ENCODE assay signal across 13 cellular contexts in genomic region chr2:197163755-197164753, GRCh38.
DNase-seq lines count a peak whose midpoint lies in the region; ATAC-seq, FAIRE-seq and TF ChIP-seq lines count a peak whose summit lies in the region.
"Had no signal": no experiment of that assay in that cellular context is flagged by ENCODE, and none has a peak within 500 bp of the region (broad histone marks: within the 10 kb centered on the region; RNA-seq: fewer than 3 reads in every experiment).

No MANE protein-coding gene starts in this region.

- TF ChIP-seq CTCF in liver (IDR thresholded peaks at IDR 0.05; ENCODE audit: low read depth, low read length, missing input control): no peak
- no peak for TF ChIP-seq CTCF in HepG2 (CRISPR knock-in tag; IDR thresholded peaks at IDR 0.05)
- no peak for TF ChIP-seq CTCF in heart right ventricle (IDR thresholded peaks at IDR 0.05)
- no peak for TF ChIP-seq CTCF in neural progenitor cell (IDR thresholded peaks at IDR 0.05)

- H3K27ac ChIP-seq in liver (ENCODE audit: low read depth in 1 of 2, low read length in 2 of 2) (no peak overlapping the region), HepG2 (ENCODE audit: extremely low read length, insufficient read depth, low read length) (no peak overlapping the region), heart right ventricle (peak overlapping the region in 6 of 10 donors; percentile 23 to 53 (median 46)), neural progenitor cell (no peak overlapping the region)
- H3K27ac ChIP-seq: neutrophil had no signal

- no peaks in the 10 kb centered on the region for H3K27me3 ChIP-seq in liver (ENCODE audit: control insufficient read depth in 4 of 4, insufficient read depth in 4 of 4, low read length in 3 of 4)
- H3K27me3 ChIP-seq in HepG2 (ENCODE audit: control insufficient read depth in 1 of 2, insufficient read depth in 2 of 2, low read length in 2 of 2): peaks cover 0 to 4% of the 10 kb centered on the region in 2 experiments; a peak in 2 of 5 replicates
- H3K27me3 ChIP-seq in heart right ventricle: no peaks in the 10 kb centered on the region
- H3K27me3 ChIP-seq in neural progenitor cell: no peaks in the 10 kb centered on the region
- H3K27me3 ChIP-seq: neutrophil had no signal

- no peak overlapping the region for H3K4me3 ChIP-seq in liver (ENCODE audit: low read depth in 1 of 3, low read length in 3 of 3)
- no peak overlapping the region for H3K4me3 ChIP-seq in HepG2 (replicated peaks in 1 of 3; ENCODE audit: insufficient read depth in 1 of 3, low read depth in 2 of 3, low read length in 3 of 3)
- H3K4me3 ChIP-seq in heart right ventricle: peak overlapping the region in 9 of 10 donors; percentile 34 to 55 (median 52)
- H3K4me3 ChIP-seq in neural progenitor cell: peak overlapping the region; percentile 10
- H3K4me3 ChIP-seq: GM12878 had no signal

- H3K36me3 ChIP-seq in liver (ENCODE audit: control insufficient read depth in 4 of 4, insufficient read depth in 3 of 4, low read depth in 1 of 4, low read length in 3 of 4): no peaks in the 10 kb centered on the region
- no peaks in the 10 kb centered on the region for H3K36me3 ChIP-seq in HepG2 (replicated peaks in 1 of 2; ENCODE audit: control insufficient read depth in 1 of 2, insufficient read depth in 2 of 2, low read length in 2 of 2)
- no peaks in the 10 kb centered on the region for H3K36me3 ChIP-seq in heart right ventricle
- no peaks in the 10 kb centered on the region for H3K36me3 ChIP-seq in neural progenitor cell
- H3K36me3 ChIP-seq: neutrophil had no signal

- H3K4me2 ChIP-seq in HepG2 (ENCODE audit: low read depth, low read length): no peak overlapping the region
- H3K4me2 ChIP-seq in neural progenitor cell: peak overlapping the region; percentile 61

- peaks cover 4% of the 10 kb centered on the region for H3K27me3 Mint-ChIP-seq in neural progenitor cell (ENCODE audit: insufficient read depth, low read depth)

- H3K79me2 ChIP-seq in HepG2 (ENCODE audit: insufficient read depth, low read length): no peaks in the 10 kb centered on the region
- H3K79me2 ChIP-seq in neural progenitor cell (ENCODE audit: low read depth): no peaks in the 10 kb centered on the region

- in situ Hi-C loops in HepG2 (cut with HindIII; ENCODE audit: extremely low pct_ligation_motif_present, low pct_unique_long_range_greater_than_20kb): loop anchor here (5.0 to 10.0 kb wide), 2 partner anchors 52 to 149 kb away; no protein-coding TSS in a partner anchor

- H3F3A ChIP-seq in neural progenitor cell (ENCODE audit: low read depth): no peaks in the 10 kb centered on the region

- intact Hi-C loops in HepG2 (cut with micrococcal nuclease; ENCODE audit: unreplicated experiment): no loop called here
- intact Hi-C loops in heart right ventricle (cut with DNase I): loop anchor here in 3 of 10 donors (10.0 kb wide), 2 partner anchors 49 to 149 kb away; no protein-coding TSS in a partner anchor

- CTCF ChIA-PET in HepG2 (lab: Yijun Ruan, JAX; ENCODE audit: low intra/inter-chr PET ratio, low total read pairs): no interaction called here

- H3K4me1 ChIP-seq in liver (ENCODE audit: control insufficient read depth in 4 of 4, insufficient read depth in 4 of 4, low read length in 3 of 4): no peaks in the 10 kb centered on the region
- peaks cover 22% of the 10 kb centered on the region for H3K4me1 ChIP-seq in HepG2 (ENCODE audit: insufficient read depth, low read length)
- peaks cover 0 to 46% (median 11%) of the 10 kb centered on the region in 9 donors for H3K4me1 ChIP-seq in heart right ventricle
- H3K4me1 ChIP-seq in neural progenitor cell: peaks cover 5% of the 10 kb centered on the region

- TF ChIP-seq RAD21 in liver (IDR thresholded peaks at IDR 0.05): no peak
- no peak for TF ChIP-seq RAD21 in HepG2 (CRISPR knock-in tag; IDR thresholded peaks at IDR 0.05)

- 65% methylated on average over 54 of the region's 54 CpGs for WGBS in liver
- 69% methylated on average over 38 of the region's 54 CpGs for WGBS in HepG2 (ENCODE audit: low lambda C conversion rate)
- 41 to 52% methylated on average over 54 of the region's 54 CpGs for WGBS in heart right ventricle, 2 donors

- H3K9me3 ChIP-seq in liver (ENCODE audit: control insufficient read depth in 4 of 4, low read length in 3 of 4) (no peaks in the 10 kb centered on the region), HepG2 (ENCODE audit: low read length) (no peaks in the 10 kb centered on the region), heart right ventricle (no peaks in the 10 kb centered on the region), neural progenitor cell (ENCODE audit: low read depth) (no peaks in the 10 kb centered on the region)
- H3K9me3 ChIP-seq: neutrophil had no signal

- H3K9ac ChIP-seq in liver (ENCODE audit: low read depth in 1 of 2, low read length in 2 of 2): no peak overlapping the region
- H3K9ac ChIP-seq in HepG2 (ENCODE audit: insufficient read depth, low read depth, low read length): no peak overlapping the region
- H3K9ac ChIP-seq in neural progenitor cell: no peak overlapping the region

- H4K20me1 ChIP-seq in HepG2 (ENCODE audit: insufficient read depth, low read length): no peaks in the 10 kb centered on the region
- no peaks in the 10 kb centered on the region for H4K20me1 ChIP-seq in neural progenitor cell (ENCODE audit: low read depth)

- H3K9me3 Mint-ChIP-seq in neural progenitor cell: no peaks in the 10 kb centered on the region

- peak overlapping the region; percentile 72 for H3K27ac Mint-ChIP-seq in neural progenitor cell

- H3K36me3 Mint-ChIP-seq in neural progenitor cell: no peaks in the 10 kb centered on the region

- TF ChIP-seq EP300 in HepG2 (IDR thresholded peaks at IDR 0.05; ENCODE audit: low read depth in 2 of 2, low read length in 2 of 2) (no peak), HepG2 (CRISPR knock-in tag; IDR thresholded peaks at IDR 0.05; ENCODE audit: borderline replicate concordance) (no peak)

- no peak for FAIRE-seq in HepG2 (lab: Jason Lieb, UNC)
- FAIRE-seq: endometrium, GM12878 had no signal

- DNase-seq in HepG2 (ENCODE audit: low spot score): no peak
- DNase-seq in heart right ventricle: peak in 1 of 2 donors; percentile 56
- peak; percentile 76 for DNase-seq in neural progenitor cell (ENCODE audit: low spot score)
- DNase-seq in NCI-H748 treated with DMSO at 0.1 percent for 48 hours (lab: John Stamatoyannopoulos, UW): no peak
- DNase-seq in NCI-H446 treated with DMSO at 0.1 percent for 48 hours (lab: John Stamatoyannopoulos, UW): no peak
- no peak for DNase-seq in epidermal melanocyte (ENCODE audit: insufficient read length, low spot score)
- no peak for DNase-seq in NCI-H2107 treated with DMSO at 0.1 percent for 48 hours (lab: John Stamatoyannopoulos, UW; ENCODE audit: unreplicated experiment)
- DNase-seq: AML-193, SIG-M5 had no signal

- BruUV-seq in HepG2 (replicated peaks; lab: Mats Ljungman, UMichigan): no TSS peak

- POLR2A ChIA-PET in HepG2 (lab: Yijun Ruan, JAX): no interaction called here

- no peak for TF ChIP-seq POLR2A in HepG2 (IDR thresholded peaks at IDR 0.05; ENCODE audit: insufficient read depth in 1 of 2, low read depth in 2 of 2, low read length in 2 of 2)

- no peak overlapping the region for H2AFZ ChIP-seq in HepG2 (ENCODE audit: low read length)
- H2AFZ ChIP-seq in neural progenitor cell (replicated peaks): peak overlapping the region; percentile 78

- peaks cover 14% of the 10 kb centered on the region for H3K4me1 Mint-ChIP-seq in neural progenitor cell

- H3K4me3 Mint-ChIP-seq in neural progenitor cell: peak overlapping the region; percentile 72

- ATAC-seq in HepG2 (no peak), heart right ventricle (peak; percentile 36 to 77 (median 62))
- ATAC-seq: GM12878 had no signal

TF ChIP-seq in liver, 16 proteins besides CTCF, POLR2A, EP300 and RAD21:
- TF ChIP-seq RXRA (IDR thresholded peaks at IDR 0.05) (no peak), FOXA1 (IDR thresholded peaks at IDR 0.05) (no peak), NR2F2 (IDR thresholded peaks at IDR 0.05) (peak; percentile 44), GABPA (IDR thresholded peaks at IDR 0.05 in 1 of 2, conservative IDR thresholded peaks at IDR 0.05 in 1 of 2) (no peak)
- TF ChIP-seq, protein P1, sequence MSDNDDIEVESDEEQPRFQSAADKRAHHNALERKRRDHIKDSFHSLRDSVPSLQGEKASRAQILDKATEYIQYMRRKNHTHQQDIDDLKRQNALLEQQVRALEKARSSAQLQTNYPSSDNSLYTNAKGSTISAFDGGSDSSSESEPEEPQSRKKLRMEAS (IDR thresholded peaks at IDR 0.05): no peak

TF ChIP-seq in HepG2, 621 proteins besides CTCF, POLR2A, EP300 and RAD21 (continues in another document):
- TF ChIP-seq, protein P2, sequence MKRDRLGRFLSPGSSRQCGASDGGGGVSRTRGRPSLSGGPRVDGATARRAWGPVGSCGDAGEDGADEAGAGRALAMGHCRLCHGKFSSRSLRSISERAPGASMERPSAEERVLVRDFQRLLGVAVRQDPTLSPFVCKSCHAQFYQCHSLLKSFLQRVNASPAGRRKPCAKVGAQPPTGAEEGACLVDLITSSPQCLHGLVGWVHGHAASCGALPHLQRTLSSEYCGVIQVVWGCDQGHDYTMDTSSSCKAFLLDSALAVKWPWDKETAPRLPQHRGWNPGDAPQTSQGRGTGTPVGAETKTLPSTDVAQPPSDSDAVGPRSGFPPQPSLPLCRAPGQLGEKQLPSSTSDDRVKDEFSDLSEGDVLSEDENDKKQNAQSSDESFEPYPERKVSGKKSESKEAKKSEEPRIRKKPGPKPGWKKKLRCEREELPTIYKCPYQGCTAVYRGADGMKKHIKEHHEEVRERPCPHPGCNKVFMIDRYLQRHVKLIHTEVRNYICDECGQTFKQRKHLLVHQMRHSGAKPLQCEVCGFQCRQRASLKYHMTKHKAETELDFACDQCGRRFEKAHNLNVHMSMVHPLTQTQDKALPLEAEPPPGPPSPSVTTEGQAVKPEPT (CRISPR knock-in tag; IDR thresholded peaks at IDR 0.05; ENCODE audit: low read depth): no peak
- no peak for TF ChIP-seq YEATS4 (CRISPR knock-in tag; IDR thresholded peaks at IDR 0.05; ENCODE audit: borderline replicate concordance)
- no peak for TF ChIP-seq HMG20B (CRISPR knock-in tag; conservative IDR thresholded peaks at IDR 0.05)
- TF ChIP-seq POGZ (CRISPR knock-in tag; IDR thresholded peaks at IDR 0.05): no peak
- TF ChIP-seq ZNF616 (CRISPR knock-in tag; IDR thresholded peaks at IDR 0.05; ENCODE audit: low read depth): no peak
- TF ChIP-seq ZNF563 (CRISPR knock-in tag; IDR thresholded peaks at IDR 0.05): no peak
- no peak for TF ChIP-seq ZFP36L2 (CRISPR knock-in tag; IDR thresholded peaks at IDR 0.05)

Comparison
In these comparisons a context has a peak if more than half of its experiments do, and no peak if none do; other contexts are left out.
1. H3K27ac ChIP-seq: peak in heart right ventricle (6 of 10); none in liver (0 of 2), HepG2 (single experiment) and neural progenitor cell (single experiment).
2. H3K4me3 ChIP-seq: peak in heart right ventricle (9 of 10) and neural progenitor cell (single experiment); none in liver (0 of 3) and HepG2 (0 of 3).